Comparison of ENCODE assay signal across 8 cellular contexts in genomic region chr6:7311920-7312615, GRCh38. TPM values are rescaled to one million over a fixed set of nuclear protein-coding genes. Genes with fewer than 3 reads are reported as not detected.
DNase-seq lines count a peak whose midpoint lies in the region; ATAC-seq, FAIRE-seq and TF ChIP-seq lines count a peak whose summit lies in the region.

No MANE protein-coding gene starts in this region.

- no peak overlapping the region for H2BK120ac ChIP-seq in H1 (replicated peaks; ENCODE audit: low read depth, low read length)

- H3K9me3 ChIP-seq in BLaER1, result peaks cover 4% of the 10 kb centered on the region; the same call in 1 of the 2 replicates
- no peaks in the 10 kb centered on the region for H3K9me3 ChIP-seq in SJSA1 (replicated peaks)
- no peaks in the 10 kb centered on the region for H3K9me3 ChIP-seq in H1 (ENCODE audit: insufficient read depth in 2 of 2, low read depth in 1 of 2, low read length in 1 of 2)

- no peak overlapping the region for H3K14ac ChIP-seq in H1 (ENCODE audit: insufficient read length)

- no peak for FAIRE-seq in H1 (lab: Jason Lieb, UNC)

- H2BK5ac ChIP-seq in H1 (ENCODE audit: low read depth, low read length), result peak overlapping the region; percentile 50; the same call in 1 of the 2 replicates

- peak overlapping the region; percentile 97 to 100 for H3K27ac Mint-ChIP-seq in natural killer cell treated with Interleukin-12 subunit alpha and Interleukin-12 subunit beta and Interleukin-15 and Interleukin-18, amount 100 ng/mL, for 72 hours

- H3K27me3 Mint-ChIP-seq in natural killer cell treated with Interleukin-12 subunit alpha and Interleukin-12 subunit beta and Interleukin-15 and Interleukin-18, amount 100 ng/mL, for 72 hours, result no peaks in the 10 kb centered on the region

- H3K56ac ChIP-seq in H1 (replicated peaks; ENCODE audit: insufficient read length, low read depth, low read length), result peak overlapping the region; percentile 59

- POLR2A ChIA-PET in H1 (lab: Charles Lee; ENCODE audit: partially characterized antibody), result interaction anchor here (0.8 to 1.4 kb wide), 4 partner anchors 14 to 53 kb away, joined by 3 read pairs; no protein-coding TSS in a partner anchor

- H3K4me1 Mint-ChIP-seq in natural killer cell treated with Interleukin-12 subunit alpha and Interleukin-12 subunit beta and Interleukin-15 and Interleukin-18, amount 100 ng/mL, for 72 hours (ENCODE audit: low read depth in 2 of 2), result peaks cover 31 to 35% of the 10 kb centered on the region in 2 donors

- H3K18ac ChIP-seq in H1 (ENCODE audit: extremely low read depth, low read length), result no peak overlapping the region

- no peak overlapping the region for H4K91ac ChIP-seq in H1 (replicated peaks; ENCODE audit: insufficient read length, low read length)

- peaks cover 46% of the 10 kb centered on the region for H4K20me1 ChIP-seq in BLaER1
- H4K20me1 ChIP-seq in H1 (replicated peaks in 1 of 2; ENCODE audit: control insufficient read depth in 1 of 2, insufficient read depth in 2 of 2, low read length in 2 of 2), result peaks cover 0 to 6% of the 10 kb centered on the region in 2 experiments

- CTCF ChIA-PET in H1 (lab: Charles Lee; ENCODE audit: partially characterized antibody), result interaction anchor here (1.2 to 1.5 kb wide), 2 partner anchors 34 to 37 kb away, joined by 3 to 4 read pairs; no protein-coding TSS in a partner anchor

- peak overlapping the region; percentile 62 for H4K5ac ChIP-seq in H1 (ENCODE audit: insufficient read length, low read depth, low read length)

- H2BK20ac ChIP-seq in H1 (ENCODE audit: low read length), result no peak overlapping the region

- H2AFZ ChIP-seq in H1 (ENCODE audit: low read length), result no peak overlapping the region

- H4K8ac ChIP-seq in H1 (ENCODE audit: extremely low read depth, insufficient read depth, low read length), result peak overlapping the region; percentile 91

- H3K79me1 ChIP-seq in H1 (ENCODE audit: low read depth, low read length), result peaks cover under 1% of the 10 kb centered on the region; the same call in 1 of the 2 replicates

- peak in 1 of 2 experiments; percentile 43 for DNase-seq in SJSA1 (ENCODE audit: low read depth in 1 of 2, low spot score in 2 of 2)
- DNase-seq in H1 (ENCODE audit: low read depth in 1 of 2, low spot score in 2 of 2), result no peak
- no peak for DNase-seq in natural killer cell treated with Interleukin-12 subunit alpha and Interleukin-12 subunit beta and Interleukin-15 and Interleukin-18, amount 100 ng/mL, for 72 hours (ENCODE audit: low spot score)
- DNase-seq in iPS-NIHi11 (ENCODE audit: low spot score), result no peak
- DNase-seq in T-helper 9 cell, result no peak

- H3K27me3 ChIP-seq in BLaER1, result no peaks in the 10 kb centered on the region
- H3K27me3 ChIP-seq in SJSA1 (replicated peaks), result no peaks in the 10 kb centered on the region
- H3K27me3 ChIP-seq in H1 (replicated peaks in 1 of 4; ENCODE audit: control insufficient read depth in 3 of 4, extremely low read depth in 1 of 4, insufficient read depth in 3 of 4, low read length in 3 of 4), result no peaks in the 10 kb centered on the region

- no peak overlapping the region for H3K4ac ChIP-seq in H1 (replicated peaks; ENCODE audit: insufficient read length, low read depth, low read length)

- peaks cover 67% of the 10 kb centered on the region for H3K4me1 ChIP-seq in BLaER1
- peaks cover 12% of the 10 kb centered on the region for H3K4me1 ChIP-seq in SJSA1 (replicated peaks)
- no peaks in the 10 kb centered on the region; a peak in 1 of 7 replicates for H3K4me1 ChIP-seq in H1 (replicated peaks in 1 of 4; ENCODE audit: control insufficient read depth in 3 of 4, insufficient read depth in 4 of 4, low read length in 3 of 4)

- H3K36me3 ChIP-seq in BLaER1, result peaks cover 36% of the 10 kb centered on the region
- peaks cover 37% of the 10 kb centered on the region for H3K36me3 ChIP-seq in SJSA1
- peaks cover 5 to 29% (median 21%) of the 10 kb centered on the region in 4 experiments for H3K36me3 ChIP-seq in H1 (ENCODE audit: control insufficient read depth in 2 of 4, insufficient read depth in 4 of 4, low read length in 3 of 4)

- H2AK5ac ChIP-seq in H1 (ENCODE audit: low read depth, low read length), result no peak overlapping the region

- ATAC-seq in GM21723 (IDR thresholded peaks at IDR 0.05; ENCODE audit: unreplicated experiment), result peak; percentile 2
- no peak for ATAC-seq in natural killer cell treated with Interleukin-12 subunit alpha and Interleukin-12 subunit beta and Interleukin-15 and Interleukin-18, amount 100 ng/mL, for 72 hours
- no peak for ATAC-seq in GM21737 (IDR thresholded peaks at IDR 0.05; ENCODE audit: unreplicated experiment)

- no peak overlapping the region for H2BK15ac ChIP-seq in H1 (ENCODE audit: low read length)

- H3K9ac ChIP-seq in BLaER1 (peak overlapping the region; percentile 96), H1 (replicated peaks in 1 of 4; ENCODE audit: extremely low read depth in 1 of 4, low read depth in 3 of 4, low read length in 3 of 4) (peak overlapping the region; percentile 85 to 97 (median 88))

- no peak for TF ChIP-seq POLR2A in H1 (IDR thresholded peaks at IDR 0.05; ENCODE audit: control extremely low read depth in 1 of 2, low read depth in 2 of 2, low read length in 2 of 2)

- WGBS in H1 (ENCODE audit: extremely low coverage in 1 of 2, insufficient coverage in 1 of 2, insufficient read length in 1 of 2, insufficient replicate concordance in 2 of 2, low coverage in 1 of 2, low lambda C conversion rate in 2 of 2, missing lambda C conversion rate in 1 of 2), 2 experiments, result 14% methylated on average over 17 of the region's 17 CpGs; no CpG with 5 or more reads in 1 of the 2 experiments

- H3K4me3 Mint-ChIP-seq in natural killer cell treated with Interleukin-12 subunit alpha and Interleukin-12 subunit beta and Interleukin-15 and Interleukin-18, amount 100 ng/mL, for 72 hours, result peak overlapping the region; percentile 92

- H3K9me3 Mint-ChIP-seq in natural killer cell treated with Interleukin-12 subunit alpha and Interleukin-12 subunit beta and Interleukin-15 and Interleukin-18, amount 100 ng/mL, for 72 hours, result peaks cover 5% of the 10 kb centered on the region

- H3K27ac ChIP-seq in BLaER1, result peak overlapping the region; percentile 93
- peak overlapping the region; percentile 48 for H3K27ac ChIP-seq in SJSA1
- H3K27ac ChIP-seq in H1 (ENCODE audit: low read depth, low read length), result peak overlapping the region; percentile 69; the same call in 1 of the 2 replicates

- no peak for TF ChIP-seq EP300 in H1 (IDR thresholded peaks at IDR 0.05; ENCODE audit: borderline replicate concordance in 1 of 2, low read depth in 2 of 2, low read length in 2 of 2)

- peaks cover 0 to 45% of the 10 kb centered on the region in 2 experiments; a peak in 3 of 4 replicates for H3K79me2 ChIP-seq in H1 (ENCODE audit: control insufficient read depth in 1 of 2, insufficient read depth in 2 of 2, low read length in 2 of 2)

- peaks cover 4% of the 10 kb centered on the region; the same call in 1 of the 2 replicates for H3K23me2 ChIP-seq in H1 (ENCODE audit: low read depth, low read length)

- H3K23ac ChIP-seq in H1 (ENCODE audit: insufficient read length), result no peak overlapping the region

- H3K36me3 Mint-ChIP-seq in natural killer cell treated with Interleukin-12 subunit alpha and Interleukin-12 subunit beta and Interleukin-15 and Interleukin-18, amount 100 ng/mL, for 72 hours, result peaks cover 30% of the 10 kb centered on the region

- H3K4me3 ChIP-seq in BLaER1 (peak overlapping the region; percentile 95), SJSA1 (peak overlapping the region; percentile 80), H1 (ENCODE audit: extremely low read depth in 1 of 4, insufficient read depth in 2 of 4, low read depth in 3 of 4, low read length in 4 of 4) (peak overlapping the region; percentile 66 to 97 (median 83))

- H2BK12ac ChIP-seq in H1 (ENCODE audit: low read depth, low read length), result no peak overlapping the region

- H3K4me2 ChIP-seq in BLaER1 (peak overlapping the region; percentile 81), H1 (ENCODE audit: insufficient read depth in 1 of 2, low read depth in 2 of 2, low read length in 2 of 2) (peak overlapping the region; percentile 61 to 84)

- TF ChIP-seq CTCF in H1 (IDR thresholded peaks at IDR 0.05; ENCODE audit: control extremely low read depth in 1 of 3, insufficient read depth in 1 of 3, low read depth in 1 of 3, low read length in 3 of 3), result no peak

- no peak for TF ChIP-seq RAD21 in H1 (IDR thresholded peaks at IDR 0.05 in 1 of 2, conservative IDR thresholded peaks at IDR 0.05 in 1 of 2; ENCODE audit: low read depth in 2 of 2, low read length in 2 of 2)

TF ChIP-seq in H1, 55 proteins besides CTCF, POLR2A, EP300 and RAD21:
- TF ChIP-seq SIX5 (IDR thresholded peaks at IDR 0.05; ENCODE audit: low read depth, low read length) (no peak), SAP30 (IDR thresholded peaks at IDR 0.05; ENCODE audit: insufficient read depth, insufficient replicate concordance, low read length) (peak; percentile 39)

RNA-seq across cellular contexts. Expression of gene SSR1, which starts 0.9 kb away (rescaled TPM):
- total RNA-seq in SJSA1 (2014; rRNA removed; shearing (Covaris generic)), result 153 and 169 TPM in 2 replicates
- total RNA-seq in H1 (2021; fragmentation: NEBNext Ultra II Directional; extraction: Animal tissue kit (Norgen Biotek cat#: 25700)), result 98.9 and 117 TPM in 2 replicates
- polyA plus RNA-seq in H1 (2011; rRNA removed), result 15.4 and 26.6 TPM in 2 replicates
- 48.6 TPM for polyA plus RNA-seq in H1 (2011; cell fraction: cytosol; rRNA removed)
- polyA plus RNA-seq in H1 (2011; cell fraction: nucleus; rRNA removed), result 55.6 TPM
- polyA plus RNA-seq in H1 (2012, experiment 1 of 2), result 51.3 to 84.4 TPM (median 64.6 TPM) in 4 replicates
- 7.7 TPM for polyA plus RNA-seq in H1 (2012, experiment 2 of 2)
- 89.8 TPM for polyA plus RNA-seq in H1 (2013, experiment 1 of 2)
- polyA plus RNA-seq in H1 (2013, experiment 2 of 2), result 112 TPM
- 65.9 and 78.5 TPM in 2 replicates for polyA minus RNA-seq in H1 (2011; rRNA and poly(A)+ RNA removed)
- 52.8 TPM for polyA minus RNA-seq in H1 (2011; cell fraction: cytosol; rRNA and poly(A)+ RNA removed)
- polyA minus RNA-seq in H1 (2011; cell fraction: nucleus; rRNA and poly(A)+ RNA removed), result 25.5 TPM
- total RNA-seq in natural killer cell treated with Interleukin-12 subunit alpha and Interleukin-12 subunit beta and Interleukin-15 and Interleukin-18, amount 100 ng/mL, for 72 hours, result 100 to 1,000 TPM; 154 to 194 TPM
